7 cellular contexts compared by ENCODE assay signal in the genomic region with DNA sequence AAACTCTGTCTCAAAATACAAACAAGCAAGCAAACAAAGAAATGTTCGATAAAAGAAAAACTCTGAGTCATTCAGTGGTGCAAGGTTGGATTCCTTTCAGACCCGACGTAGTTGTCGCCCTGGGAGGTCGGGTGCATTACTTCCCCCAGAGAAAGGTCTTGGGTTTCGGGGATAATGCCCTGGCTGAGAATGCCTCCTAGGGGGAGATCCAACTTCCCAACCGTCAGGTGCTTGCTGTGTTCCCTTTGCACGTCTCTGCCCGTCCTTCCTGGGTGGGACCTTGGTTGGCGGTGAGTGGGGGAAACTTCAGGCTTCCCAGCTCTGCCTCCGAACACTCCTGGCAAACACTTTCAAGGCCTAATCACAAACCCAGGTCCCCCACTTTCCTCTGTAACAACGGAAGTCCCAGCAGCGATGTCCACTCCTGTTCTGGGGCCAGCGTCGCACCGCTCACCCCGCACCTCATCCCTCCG. TPM values are rescaled to one million over a fixed set of nuclear protein-coding genes. Genes with fewer than 3 reads are reported as not detected.
DNase-seq lines count a peak whose midpoint lies in the region; ATAC-seq, FAIRE-seq and TF ChIP-seq lines count a peak whose summit lies in the region.

No MANE protein-coding gene starts in this region.

- H3K4me1 Mint-ChIP-seq in MCF 10A (ENCODE audit: insufficient read depth, unreplicated experiment) = peaks cover 25% of the 10 kb centered on the region

- H3K27me3 Mint-ChIP-seq in MCF 10A (ENCODE audit: insufficient read depth, unreplicated experiment) = no peaks in the 10 kb centered on the region

- H3K36me3 Mint-ChIP-seq in MCF 10A (ENCODE audit: insufficient read depth, unreplicated experiment) = no peaks in the 10 kb centered on the region

- BruUV-seq in MCF 10A (replicated peaks; lab: Mats Ljungman, UMichigan) = TSS peak; percentile 27

- intact Hi-C loops in MCF 10A (cut with micrococcal nuclease) = no loop called here
- intact Hi-C loops in kidney (cut with DNase I) = no loop called here

- POLR2A ChIA-PET in MCF 10A (lab: Yijun Ruan, JAX) = interaction anchor here (0.6 to 2.7 kb wide), 5 partner anchors 9 to 640 kb away, joined by 3 to 13 read pairs (median 4); no protein-coding TSS in a partner anchor

- no peaks in the 10 kb centered on the region for H3K36me3 ChIP-seq in kidney (ENCODE audit: control insufficient read depth in 1 of 2, insufficient read depth in 2 of 2, low read length in 2 of 2)

- peak overlapping the region; percentile 85 for H3K27ac ChIP-seq in kidney (ENCODE audit: low read depth in 2 of 2, low read length in 2 of 2)

- TF ChIP-seq CTCF in GM12875 (IDR thresholded peaks at IDR 0.05; ENCODE audit: borderline replicate concordance, insufficient read depth, low read depth, low read length) = no peak
- no peak for TF ChIP-seq CTCF in MCF 10A (IDR thresholded peaks at IDR 0.05; ENCODE audit: unreplicated experiment)
- no peak for TF ChIP-seq CTCF in kidney (IDR thresholded peaks at IDR 0.05; ENCODE audit: borderline replicate concordance, extremely low read depth, insufficient read depth)

- FAIRE-seq in kidney (lab: Jason Lieb, UNC) = no peak

- CTCF ChIA-PET in MCF 10A (lab: Yijun Ruan, JAX) = interaction anchor here (0.6 to 3.0 kb wide), 4 partner anchors 16 to 467 kb away, joined by 3 to 8 read pairs (median 3); no protein-coding TSS in a partner anchor

- H3K27ac Mint-ChIP-seq in MCF 10A (ENCODE audit: low read depth, unreplicated experiment) = peak overlapping the region; percentile 80

- peak; percentile 52 for DNase-seq in RKO (ENCODE audit: low spot score)
- peak; percentile 61 for DNase-seq in MCF 10A (ENCODE audit: unreplicated experiment)
- peak; percentile 60 for DNase-seq in kidney
- DNase-seq in stimulated activated CD4-positive, alpha-beta T cell treated with anti-CD3 and anti-CD28 coated beads, TNF-alpha, amount 100 ng/mL, for 4 hours (ENCODE audit: low read depth in 3 of 3) = peak in 2 of 3 experiments; percentile 2 to 4
- no peak for DNase-seq in T1000 (lab: John Stamatoyannopoulos, UW)

- peak overlapping the region; percentile 84 for H3K4me3 Mint-ChIP-seq in MCF 10A (ENCODE audit: unreplicated experiment)

- peak; percentile 0 for ATAC-seq in HG03097 (IDR thresholded peaks at IDR 0.05; ENCODE audit: low FRiP score, unreplicated experiment)

- H3K9ac ChIP-seq in kidney (ENCODE audit: low read length in 2 of 2) = peak overlapping the region; percentile 70 to 83

- H3K4me1 ChIP-seq in kidney (ENCODE audit: control insufficient read depth in 1 of 2, insufficient read depth in 1 of 2, low read depth in 1 of 2, low read length in 2 of 2) = peaks cover 0 to 13% of the 10 kb centered on the region in 2 donors

- no peaks in the 10 kb centered on the region for H3K9me3 Mint-ChIP-seq in MCF 10A (ENCODE audit: unreplicated experiment)

- H3K4me3 ChIP-seq in GM12875 (ENCODE audit: low read depth, low read length) (peak overlapping the region; percentile 58), kidney (ENCODE audit: low read length in 2 of 2) (peak overlapping the region; percentile 80 to 99)

- no peaks in the 10 kb centered on the region for H3K9me3 ChIP-seq in kidney (ENCODE audit: control insufficient read depth in 1 of 2, low read length in 2 of 2)

RNA-seq across cellular contexts. Expression of gene TPGS2, which starts 0.6 kb away (rescaled TPM):
- total RNA-seq in MCF 10A (2022) (36.5 and 40.9 TPM in 2 replicates), kidney (63.0 TPM)
- polyA plus RNA-seq in kidney (ENCODE audit: insufficient read depth, low read depth, low replicate concordance) = 75.0 TPM

RNA-seq across cellular contexts. Expression of gene KIAA1328, which starts 0.7 kb away (rescaled TPM):
- total RNA-seq in MCF 10A (2022) (4.1 and 5.5 TPM in 2 replicates), kidney (11.6 TPM)
- 2.7 TPM for polyA plus RNA-seq in kidney (ENCODE audit: insufficient read depth, low read depth, low replicate concordance)
